In genomic region chr10:43361532-43362190, GRCh38 we compare ENCODE assay signal across 8 cellular contexts. TPM values are rescaled to one million over a fixed set of nuclear protein-coding genes. Genes with fewer than 3 reads are reported as not detected.
A peak's percentile ranks its signal among the peaks of the same experiment; 100 is the strongest.
DNase-seq lines count a peak whose midpoint lies in the region; ATAC-seq and TF ChIP-seq lines count a peak whose summit lies in the region.

No MANE protein-coding gene starts in this region.

- ATAC-seq in RWPE2 (ENCODE audit: low read depth) (no peak), GM21825 (IDR thresholded peaks at IDR 0.05; ENCODE audit: unreplicated experiment) (no peak), GM19397 (IDR thresholded peaks at IDR 0.05; ENCODE audit: unreplicated experiment) (no peak)

- peak; percentile 61 for DNase-seq in DMS53 (lab: John Stamatoyannopoulos, UW)
- DNase-seq in RWPE2 (ENCODE audit: low spot score) = no peak
- DNase-seq in epithelial cell of proximal tubule (ENCODE audit: low read depth) = no peak
- DNase-seq in progenitor cell of endocrine pancreas (ENCODE audit: low spot score, unreplicated experiment) = no peak
- DNase-seq in HuH-7.5 (ENCODE audit: low spot score) = no peak
- no peak for DNase-seq in activated CD4-positive, CD25-positive, alpha-beta regulatory T cell (lab: John Stamatoyannopoulos, UW)

- H3K27me3 ChIP-seq in RWPE2 (ENCODE audit: insufficient read depth, poor library complexity, severe bottlenecking) = no peaks in the 10 kb centered on the region

- H3K4me3 Mint-ChIP-seq in progenitor cell of endocrine pancreas (ENCODE audit: low read depth) = peak overlapping the region; percentile 94

- H3K36me3 Mint-ChIP-seq in progenitor cell of endocrine pancreas (ENCODE audit: insufficient read depth) = no peaks in the 10 kb centered on the region

- peak overlapping the region; percentile 96 for H3K27ac Mint-ChIP-seq in progenitor cell of endocrine pancreas

- H3K9me3 ChIP-seq in RWPE2 (ENCODE audit: severe bottlenecking) = no peaks in the 10 kb centered on the region

- H3K4me3 ChIP-seq in RWPE2 (ENCODE audit: severe bottlenecking) (peak overlapping the region; percentile 57), epithelial cell of proximal tubule (ENCODE audit: low read depth, low read length) (peak overlapping the region; percentile 84)

- no peaks in the 10 kb centered on the region for H3K9me3 Mint-ChIP-seq in progenitor cell of endocrine pancreas (ENCODE audit: low read depth)

- peak overlapping the region; percentile 39 for H3K27ac ChIP-seq in RWPE2 (ENCODE audit: poor library complexity, severe bottlenecking)

- H3K27me3 Mint-ChIP-seq in progenitor cell of endocrine pancreas = no peaks in the 10 kb centered on the region

- no peak for TF ChIP-seq CTCF in RWPE2 (IDR thresholded peaks at IDR 0.05; ENCODE audit: poor library complexity, severe bottlenecking)
- TF ChIP-seq CTCF in epithelial cell of proximal tubule (conservative IDR thresholded peaks at IDR 0.05; ENCODE audit: low read depth, low read length) = no peak
- TF ChIP-seq CTCF in progenitor cell of endocrine pancreas (IDR thresholded peaks at IDR 0.05; ENCODE audit: unreplicated experiment) = no peak

- H3K4me1 ChIP-seq in RWPE2 (ENCODE audit: insufficient read depth, poor library complexity, severe bottlenecking) = no peaks in the 10 kb centered on the region

- H3K4me1 Mint-ChIP-seq in progenitor cell of endocrine pancreas (ENCODE audit: low read depth) = peaks cover 7% of the 10 kb centered on the region

- H3K36me3 ChIP-seq in RWPE2 (ENCODE audit: low read depth) = no peaks in the 10 kb centered on the region

RNA-seq across cellular contexts. Expression of gene FXYD4, which starts 9.8 kb away (rescaled TPM):
- total RNA-seq in epithelial cell of proximal tubule (not detected in 2 replicates), progenitor cell of endocrine pancreas (not detected in 2 replicates)

RNA-seq across cellular contexts. Expression of gene HNRNPF, which starts 47.3 kb away (rescaled TPM):
- total RNA-seq in epithelial cell of proximal tubule = 207 and 359 TPM in 2 replicates
- 211 and 221 TPM in 2 replicates for total RNA-seq in progenitor cell of endocrine pancreas
